Comparison of ENCODE assay signal across 10 cellular contexts in genomic region chr16:56262148-56262878, GRCh38.
DNase-seq lines count a peak whose midpoint lies in the region; TF ChIP-seq lines count a peak whose summit lies in the region.
"Had no signal": no experiment of that assay in that cellular context is flagged by ENCODE, and none has a peak within 500 bp of the region (broad histone marks: within the 10 kb centered on the region; RNA-seq: fewer than 3 reads in every experiment).

No MANE protein-coding gene starts in this region.

- H3K4me2 ChIP-seq in Loucy (ENCODE audit: low read depth, low read length, poor library complexity, severe bottlenecking): peak overlapping the region; percentile 67

- DNase-seq in coronary artery (ENCODE audit: low spot score) (peak; percentile 35), iPS-NIHi7 (ENCODE audit: extremely low spot score) (no peak), GF-D8 (lab: John Stamatoyannopoulos, UW) (no peak), NCI-H524 (lab: John Stamatoyannopoulos, UW) (no peak)
- DNase-seq in stimulated activated CD4-positive, alpha-beta T cell treated with anti-CD3 and anti-CD28 coated beads, TNF-alpha, amount 100 ng/mL, for 1 hour (ENCODE audit: low read depth in 3 of 3, low spot score in 1 of 3): peak; percentile 7 to 29 (median 21)

- H3F3A ChIP-seq in Loucy (ENCODE audit: low read depth): no peaks in the 10 kb centered on the region

- TF ChIP-seq CTCF in Loucy (conservative IDR thresholded peaks at IDR 0.05; ENCODE audit: low read length) (no peak), VCaP (conservative IDR thresholded peaks at IDR 0.05) (no peak), coronary artery (IDR thresholded peaks at IDR 0.05) (no peak)

- H3K9me2 ChIP-seq in Loucy (replicated peaks; ENCODE audit: low read depth, low read length): no peaks in the 10 kb centered on the region

- no peaks in the 10 kb centered on the region for H3K9me3 ChIP-seq in Loucy (ENCODE audit: insufficient read depth, low read depth, low read length)
- H3K9me3 ChIP-seq: thoracic aorta had no signal

- H3K36me3 ChIP-seq in Loucy (ENCODE audit: insufficient read depth, low read length): no peaks in the 10 kb centered on the region
- H3K36me3 ChIP-seq: cardiac muscle cell, thoracic aorta had no signal

- H3K27ac ChIP-seq in VCaP (0 out of 2 replicates have a peak overlapping the region, but pooled peaks have one; percentile 14), coronary artery (no peak overlapping the region)
- H3K27ac ChIP-seq: cardiac muscle cell, thoracic aorta had no signal

- no peaks in the 10 kb centered on the region for H3K79me2 ChIP-seq in Loucy (ENCODE audit: insufficient read depth, low read length)

- no peaks in the 10 kb centered on the region for H3K27me3 ChIP-seq in Loucy (ENCODE audit: insufficient read depth, low read length, poor library complexity, severe bottlenecking)
- H3K27me3 ChIP-seq: cardiac muscle cell had no signal

- peak overlapping the region; percentile 48 for H2AFZ ChIP-seq in Loucy (ENCODE audit: low read length)

- peak overlapping the region; percentile 51 for H3K4me3 ChIP-seq in Loucy (ENCODE audit: low read length, poor library complexity, severe bottlenecking)
- no peak overlapping the region for H3K4me3 ChIP-seq in coronary artery
- H3K4me3 ChIP-seq: cardiac muscle cell, lung, thoracic aorta had no signal

- peak overlapping the region; percentile 10 for H3K9ac ChIP-seq in Loucy (ENCODE audit: low read depth, low read length, poor library complexity, severe bottlenecking)

- H3K4me1 ChIP-seq in Loucy (ENCODE audit: insufficient read depth, low read length, poor library complexity, severe bottlenecking): peaks cover 39% of the 10 kb centered on the region

- no peaks in the 10 kb centered on the region for H4K20me1 ChIP-seq in Loucy (ENCODE audit: insufficient read depth, low read length, poor library complexity, severe bottlenecking)

Comparison
In these comparisons a context has a peak if more than half of its experiments do, and no peak if none do; other contexts are left out.
1. DNase-seq: peak in coronary artery (single experiment) and stimulated activated CD4-positive, alpha-beta T cell treated with anti-CD3 and anti-CD28 coated beads, TNF-alpha, amount 100 ng/mL, for 1 hour (3 of 3); none in iPS-NIHi7 (single experiment), GF-D8 (single experiment) and NCI-H524 (0 of 2).